7 cellular contexts compared by ENCODE assay signal in the genomic region with DNA sequence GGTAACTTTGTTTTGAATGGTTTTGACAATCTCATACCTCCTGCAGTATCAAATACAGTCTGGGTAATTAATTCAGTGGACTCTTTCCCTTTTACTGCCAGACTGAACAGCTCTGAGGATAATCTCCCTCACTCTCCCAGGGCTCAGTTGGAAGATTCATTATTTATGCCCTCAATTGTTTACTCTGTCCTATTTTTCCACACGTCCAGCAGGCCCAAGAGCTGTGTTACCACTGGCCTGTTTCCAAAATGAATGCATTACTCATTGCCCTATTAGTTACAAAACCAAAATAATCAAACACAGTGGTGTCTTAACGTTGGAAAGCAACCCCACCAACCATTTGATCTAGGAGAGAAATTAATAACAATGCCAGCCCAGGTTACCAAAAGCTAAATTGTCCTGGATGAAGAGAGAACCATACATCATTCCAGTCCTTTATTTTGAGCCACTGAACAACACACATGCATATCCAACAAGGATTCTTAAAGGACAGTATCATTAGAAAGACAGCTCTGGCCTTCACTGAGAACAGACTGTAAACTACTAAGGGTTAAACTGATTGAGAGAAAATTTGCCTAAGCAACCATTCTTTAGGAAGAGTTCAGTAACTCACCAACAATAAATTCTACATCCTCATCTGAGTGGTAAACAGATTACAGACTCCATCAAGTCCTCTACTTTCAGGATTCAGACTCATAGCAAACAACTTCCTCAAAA. TPM values are rescaled to one million over a fixed set of nuclear protein-coding genes. Genes with fewer than 3 reads are reported as not detected.
A peak's percentile ranks its signal among the peaks of the same experiment; 100 is the strongest.
DNase-seq lines count a peak whose midpoint lies in the region; ATAC-seq, FAIRE-seq and TF ChIP-seq lines count a peak whose summit lies in the region.

No MANE protein-coding gene starts in this region.

- H3K27ac ChIP-seq in GM23338 (ENCODE audit: low read depth) (peak overlapping the region; percentile 92), lower lobe of right lung (peak overlapping the region; percentile 68), upper lobe of left lung (peak overlapping the region; percentile 54 to 87 (median 63))

- WGBS in upper lobe of left lung, 2 donors: 14 to 16% methylated on average over 2 of the region's 2 CpGs

- H3K4me1 ChIP-seq in GM23338 (ENCODE audit: insufficient read depth): peaks cover 38% of the 10 kb centered on the region
- H3K4me1 ChIP-seq in lower lobe of right lung: peaks cover 45% of the 10 kb centered on the region
- H3K4me1 ChIP-seq in upper lobe of left lung: peaks cover 26 to 49% (median 33%) of the 10 kb centered on the region in 4 donors

- H3K9me3 Mint-ChIP-seq in GM23338: no peaks in the 10 kb centered on the region

- peak overlapping the region; percentile 79 for H3K4me2 ChIP-seq in GM23338

- H3K27ac Mint-ChIP-seq in GM23338: peak overlapping the region; percentile 94

- peaks cover 40% of the 10 kb centered on the region for H3K36me3 Mint-ChIP-seq in GM23338 (ENCODE audit: low read depth)

- H3K27me3 ChIP-seq in GM23338 (ENCODE audit: insufficient read depth) (no peaks in the 10 kb centered on the region), bronchial epithelial cell (ENCODE audit: control insufficient read depth, insufficient read depth, low read length) (no peaks in the 10 kb centered on the region), lower lobe of right lung (ENCODE audit: low read depth) (no peaks in the 10 kb centered on the region), upper lobe of left lung (no peaks in the 10 kb centered on the region)

- peaks cover 16% of the 10 kb centered on the region for H3K36me3 ChIP-seq in GM23338 (ENCODE audit: insufficient read depth)
- peaks cover 4% of the 10 kb centered on the region for H3K36me3 ChIP-seq in bronchial epithelial cell (ENCODE audit: control insufficient read depth, insufficient read depth, low read length)
- peaks cover 28% of the 10 kb centered on the region for H3K36me3 ChIP-seq in lower lobe of right lung
- peaks cover 0 to 23% (median 3%) of the 10 kb centered on the region in 4 donors for H3K36me3 ChIP-seq in upper lobe of left lung

- H3K9me3 ChIP-seq in lower lobe of right lung: no peaks in the 10 kb centered on the region
- H3K9me3 ChIP-seq in upper lobe of left lung: no peaks in the 10 kb centered on the region

- H3K79me2 ChIP-seq in GM23338 (replicated peaks; ENCODE audit: insufficient read depth): peaks cover 88% of the 10 kb centered on the region

- TF ChIP-seq CTCF in GM23338 (conservative IDR thresholded peaks at IDR 0.05; ENCODE audit: low read depth in 2 of 2) (no peak), bronchial epithelial cell (IDR thresholded peaks at IDR 0.05; ENCODE audit: insufficient read depth, low read length, severe bottlenecking) (no peak), lower lobe of right lung (IDR thresholded peaks at IDR 0.05) (no peak), upper lobe of left lung (IDR thresholded peaks at IDR 0.05) (no peak)

- FAIRE-seq in bronchial epithelial cell (lab: Jason Lieb, UNC): no peak

- peaks cover 14% of the 10 kb centered on the region for H3F3A ChIP-seq in GM23338 (replicated peaks; ENCODE audit: low read depth)

- peaks cover 7% of the 10 kb centered on the region for H3K27me3 Mint-ChIP-seq in GM23338 (ENCODE audit: insufficient read depth, low read depth, poor library complexity)

- peak overlapping the region; percentile 69 for H3K4me3 Mint-ChIP-seq in GM23338

- no peak for TF ChIP-seq POLR2A in upper lobe of left lung (IDR thresholded peaks at IDR 0.05)

- H3K4me3 ChIP-seq in GM23338 (peak overlapping the region; percentile 74), bronchial epithelial cell (ENCODE audit: low read depth, low read length) (no peak overlapping the region), lower lobe of right lung (no peak overlapping the region), upper lobe of left lung (no peak overlapping the region)

- intact Hi-C loops in lower lobe of right lung (cut with DNase I): no loop called here

- ATAC-seq in GM23338 (no peak), lower lobe of right lung (no peak), upper lobe of left lung (ENCODE audit: low FRiP score in 2 of 2) (peak in 1 of 2 donors; percentile 18), HG02571 (IDR thresholded peaks at IDR 0.05; ENCODE audit: unreplicated experiment) (no peak), HG02759 (IDR thresholded peaks at IDR 0.05; ENCODE audit: unreplicated experiment) (no peak)

- DNase-seq in GM23338 (ENCODE audit: low spot score) (no peak), NCI-H2196 treated with DMSO at 0.1 percent for 48 hours (lab: John Stamatoyannopoulos, UW; ENCODE audit: unreplicated experiment) (peak; percentile 31), bronchial epithelial cell (ENCODE audit: low read depth) (peak; percentile 91), lower lobe of right lung (no peak), upper lobe of left lung (no peak)

- no peak overlapping the region for H2AFZ ChIP-seq in GM23338

- H3K4me1 Mint-ChIP-seq in GM23338: peaks cover 40% of the 10 kb centered on the region

- no peak for TF ChIP-seq EP300 in upper lobe of left lung (IDR thresholded peaks at IDR 0.05)

- peaks cover 17% of the 10 kb centered on the region for H4K20me1 ChIP-seq in GM23338 (replicated peaks; ENCODE audit: insufficient read depth)

- H3K9me2 ChIP-seq in GM23338 (ENCODE audit: insufficient read depth): no peaks in the 10 kb centered on the region

TF ChIP-seq in GM23338, 12 proteins besides CTCF, POLR2A, EP300 and RAD21 (continues in another document):
- no peak for TF ChIP-seq STAT1 (IDR thresholded peaks at IDR 0.05; ENCODE audit: unreplicated experiment)
- TF ChIP-seq EZH2phosphoT487 (IDR thresholded peaks at IDR 0.05; ENCODE audit: unreplicated experiment): no peak
- no peak for TF ChIP-seq POLR2AphosphoS5 (IDR thresholded peaks at IDR 0.05; ENCODE audit: low read depth)
- TF ChIP-seq, protein P1, sequence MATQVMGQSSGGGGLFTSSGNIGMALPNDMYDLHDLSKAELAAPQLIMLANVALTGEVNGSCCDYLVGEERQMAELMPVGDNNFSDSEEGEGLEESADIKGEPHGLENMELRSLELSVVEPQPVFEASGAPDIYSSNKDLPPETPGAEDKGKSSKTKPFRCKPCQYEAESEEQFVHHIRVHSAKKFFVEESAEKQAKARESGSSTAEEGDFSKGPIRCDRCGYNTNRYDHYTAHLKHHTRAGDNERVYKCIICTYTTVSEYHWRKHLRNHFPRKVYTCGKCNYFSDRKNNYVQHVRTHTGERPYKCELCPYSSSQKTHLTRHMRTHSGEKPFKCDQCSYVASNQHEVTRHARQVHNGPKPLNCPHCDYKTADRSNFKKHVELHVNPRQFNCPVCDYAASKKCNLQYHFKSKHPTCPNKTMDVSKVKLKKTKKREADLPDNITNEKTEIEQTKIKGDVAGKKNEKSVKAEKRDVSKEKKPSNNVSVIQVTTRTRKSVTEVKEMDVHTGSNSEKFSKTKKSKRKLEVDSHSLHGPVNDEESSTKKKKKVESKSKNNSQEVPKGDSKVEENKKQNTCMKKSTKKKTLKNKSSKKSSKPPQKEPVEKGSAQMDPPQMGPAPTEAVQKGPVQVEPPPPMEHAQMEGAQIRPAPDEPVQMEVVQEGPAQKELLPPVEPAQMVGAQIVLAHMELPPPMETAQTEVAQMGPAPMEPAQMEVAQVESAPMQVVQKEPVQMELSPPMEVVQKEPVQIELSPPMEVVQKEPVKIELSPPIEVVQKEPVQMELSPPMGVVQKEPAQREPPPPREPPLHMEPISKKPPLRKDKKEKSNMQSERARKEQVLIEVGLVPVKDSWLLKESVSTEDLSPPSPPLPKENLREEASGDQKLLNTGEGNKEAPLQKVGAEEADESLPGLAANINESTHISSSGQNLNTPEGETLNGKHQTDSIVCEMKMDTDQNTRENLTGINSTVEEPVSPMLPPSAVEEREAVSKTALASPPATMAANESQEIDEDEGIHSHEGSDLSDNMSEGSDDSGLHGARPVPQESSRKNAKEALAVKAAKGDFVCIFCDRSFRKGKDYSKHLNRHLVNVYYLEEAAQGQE (IDR thresholded peaks at IDR 0.05; ENCODE audit: unreplicated experiment): no peak
- no peak for TF ChIP-seq EZH2 (IDR thresholded peaks at IDR 0.05; ENCODE audit: low read depth, unreplicated experiment)
- no peak for TF ChIP-seq ZNF331 (CRISPR knock-in tag; IDR thresholded peaks at IDR 0.05; ENCODE audit: low read depth)
- no peak for TF ChIP-seq CREB1 (CRISPR knock-in tag; IDR thresholded peaks at IDR 0.05; ENCODE audit: low read depth)
- TF ChIP-seq, protein P2, sequence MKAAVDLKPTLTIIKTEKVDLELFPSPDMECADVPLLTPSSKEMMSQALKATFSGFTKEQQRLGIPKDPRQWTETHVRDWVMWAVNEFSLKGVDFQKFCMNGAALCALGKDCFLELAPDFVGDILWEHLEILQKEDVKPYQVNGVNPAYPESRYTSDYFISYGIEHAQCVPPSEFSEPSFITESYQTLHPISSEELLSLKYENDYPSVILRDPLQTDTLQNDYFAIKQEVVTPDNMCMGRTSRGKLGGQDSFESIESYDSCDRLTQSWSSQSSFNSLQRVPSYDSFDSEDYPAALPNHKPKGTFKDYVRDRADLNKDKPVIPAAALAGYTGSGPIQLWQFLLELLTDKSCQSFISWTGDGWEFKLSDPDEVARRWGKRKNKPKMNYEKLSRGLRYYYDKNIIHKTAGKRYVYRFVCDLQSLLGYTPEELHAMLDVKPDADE (IDR thresholded peaks at IDR 0.05): no peak
- TF ChIP-seq NANOG (IDR thresholded peaks at IDR 0.05; ENCODE audit: borderline replicate concordance): no peak

RNA-seq across cellular contexts. Expression of a gene that starts 34.5 kb away (rescaled TPM):
- total RNA-seq in GM23338 (2014; rRNA removed; shearing (Covaris generic)): 78.5 and 87.3 TPM in 2 replicates
- 61.8 and 63.7 TPM in 2 replicates for polyA plus RNA-seq in GM23338 (2016; fragmentation: Nextera tagmentation; extraction: Ambion mirVana)
- total RNA-seq in bronchial epithelial cell: 3.2 and 3.6 TPM in 2 replicates
- total RNA-seq in lower lobe of right lung: 21.7 TPM
- total RNA-seq in upper lobe of left lung: 10 to 100 TPM; 16.8 to 23.1 (median 20.1) TPM

RNA-seq across cellular contexts. Expression of a gene that starts 46.7 kb away (rescaled TPM):
- total RNA-seq in GM23338 (2014; rRNA removed; shearing (Covaris generic)): 118 and 121 TPM in 2 replicates
- 77.1 and 77.5 TPM in 2 replicates for polyA plus RNA-seq in GM23338 (2016; fragmentation: Nextera tagmentation; extraction: Ambion mirVana)
- total RNA-seq in bronchial epithelial cell (17.3 and 17.6 TPM in 2 replicates), lower lobe of right lung (26.1 TPM), upper lobe of left lung (10 to 100 TPM; 22.4 to 41.3 (median 27.7) TPM)

Comparison
In these comparisons a context has a peak if more than half of its experiments do, and no peak if none do; other contexts are left out.
1. DNase-seq: peak in NCI-H2196 treated with DMSO at 0.1 percent for 48 hours (single experiment) and bronchial epithelial cell (single experiment); none in GM23338 (single experiment), lower lobe of right lung (single experiment) and upper lobe of left lung (0 of 2).
2. Peak in every context shown above with its lines, with median percentiles within 50 percentile points of each other: H3K27ac ChIP-seq.